ENCODE assay signal across 24 cellular contexts in genomic region chr12:47943492-47944359, GRCh38. TPM values are rescaled to one million over a fixed set of nuclear protein-coding genes. Genes with fewer than 3 reads are reported as not detected.
DNase-seq lines count a peak whose midpoint lies in the region; ATAC-seq, FAIRE-seq and TF ChIP-seq lines count a peak whose summit lies in the region.
"Had no signal": no experiment of that assay in that cellular context is flagged by ENCODE, and none has a peak within 500 bp of the region (broad histone marks: within the 10 kb centered on the region; RNA-seq: fewer than 3 reads in every experiment).

No MANE protein-coding gene starts in this region.

- H3K9ac ChIP-seq in kidney (ENCODE audit: low read length in 2 of 2) = no peak overlapping the region

- no peak for FAIRE-seq in kidney (lab: Jason Lieb, UNC)
- FAIRE-seq: astrocyte had no signal

- peaks cover 13 to 43% of the 10 kb centered on the region in 2 donors for H3K4me1 ChIP-seq in kidney (ENCODE audit: control insufficient read depth in 1 of 2, insufficient read depth in 1 of 2, low read depth in 1 of 2, low read length in 2 of 2)
- H3K4me1 ChIP-seq: psoas muscle had no signal

- TF ChIP-seq CTCF in kidney (IDR thresholded peaks at IDR 0.05; ENCODE audit: borderline replicate concordance, extremely low read depth, insufficient read depth) = no peak

- intact Hi-C loops in kidney (cut with DNase I) (no loop called here), sciatic nerve (cut with DNase I) (no loop called here)

- no peaks in the 10 kb centered on the region for H3K36me3 ChIP-seq in kidney (ENCODE audit: control insufficient read depth in 1 of 2, insufficient read depth in 2 of 2, low read length in 2 of 2)
- H3K36me3 ChIP-seq: esophagus squamous epithelium, gastroesophageal sphincter, tibial nerve had no signal

- H3K9me3 ChIP-seq in kidney (ENCODE audit: control insufficient read depth in 1 of 2, low read length in 2 of 2) = no peaks in the 10 kb centered on the region
- H3K9me3 ChIP-seq: esophagus squamous epithelium, gastroesophageal sphincter, psoas muscle, tibial nerve had no signal

- ATAC-seq in sciatic nerve = no peak
- ATAC-seq: activated CD8-positive, alpha-beta T cell treated with anti-CD3 and anti-CD28 coated beads for 36 hours; gastroesophageal sphincter; left cardiac atrium; psoas muscle had no signal

- H3K4me3 ChIP-seq in kidney (ENCODE audit: low read length in 2 of 2) = peak overlapping the region in 1 of 2 donors; percentile 54
- H3K4me3 ChIP-seq: esophagus squamous epithelium, gastroesophageal sphincter, psoas muscle, tibial nerve had no signal

- H3K27ac ChIP-seq in kidney (ENCODE audit: low read depth in 2 of 2, low read length in 2 of 2) = peak overlapping the region; percentile 79 to 85
- H3K27ac ChIP-seq: esophagus squamous epithelium, gastroesophageal sphincter, psoas muscle had no signal

- DNase-seq in H4 (ENCODE audit: low spot score) (peak; percentile 29), NCI-H69 (lab: John Stamatoyannopoulos, UW) (peak; percentile 23), kidney (no peak), sciatic nerve (ENCODE audit: low spot score) (peak; percentile 31), islet precursor cell (no peak), GDM1 (lab: John Stamatoyannopoulos, UW) (no peak)
- DNase-seq in activated CD8-positive, alpha-beta memory T cell treated with anti-CD3 and anti-CD28 coated beads for 24 hours = no peak
- DNase-seq: activated CD8-positive, alpha-beta T cell treated with anti-CD3 and anti-CD28 coated beads for 36 hours; activated T-cell treated with anti-CD3 and anti-CD28 coated beads, Interleukin-2, amount 50 U/mL, for 24 hours; effector CD8-positive, alpha-beta T cell; esophagus squamous epithelium; KG1; left cardiac atrium; NCI-H1930; NCI-H446 treated with DMSO at 0.1 percent for 48 hours; psoas muscle; RPMI8226; stimulated activated CD4-positive, alpha-beta T cell treated with anti-CD3 and anti-CD28 coated beads, Interleukin-4, amount 100 ng/mL, for 4 hours; stimulated activated naive CD8-positive, alpha-beta T cell treated with anti-CD3 and anti-CD28 coated beads, Interleukin-15, amount 100 ng/mL, for 72 hours; T-helper 9 cell had no signal

RNA-seq across cellular contexts. Expression of gene TMEM106C, which starts 19.7 kb away (rescaled TPM):
- 294 and 314 TPM in 2 replicates for total RNA-seq in H4 (2014; rRNA removed; shearing (Covaris generic))
- total RNA-seq in kidney (51.7 TPM), sciatic nerve (47.9 TPM)
- polyA plus RNA-seq in kidney (ENCODE audit: insufficient read depth, low read depth, low replicate concordance) = 126 TPM

RNA-seq across cellular contexts. Expression of gene VDR, which starts 38.9 kb away (rescaled TPM):
- total RNA-seq in H4 (2014; rRNA removed; shearing (Covaris generic)) = 5.6 and 7.3 TPM in 2 replicates
- total RNA-seq in kidney = 14.8 TPM
- 19.1 TPM for polyA plus RNA-seq in kidney (ENCODE audit: insufficient read depth, low read depth, low replicate concordance)
- total RNA-seq in sciatic nerve = 1.9 TPM
- total RNA-seq: neural crest cell had no signal

Comparison
In these comparisons a context has a peak if more than half of its experiments do, and no peak if none do; other contexts are left out.
1. DNase-seq: peak in H4 (single experiment), NCI-H69 (single experiment) and sciatic nerve (single experiment); none in kidney (single experiment), islet precursor cell (single experiment), activated CD8-positive, alpha-beta memory T cell treated with anti-CD3 and anti-CD28 coated beads for 24 hours (single experiment) and GDM1 (single experiment).